13 cellular contexts compared by ENCODE assay signal in the genomic region with DNA sequence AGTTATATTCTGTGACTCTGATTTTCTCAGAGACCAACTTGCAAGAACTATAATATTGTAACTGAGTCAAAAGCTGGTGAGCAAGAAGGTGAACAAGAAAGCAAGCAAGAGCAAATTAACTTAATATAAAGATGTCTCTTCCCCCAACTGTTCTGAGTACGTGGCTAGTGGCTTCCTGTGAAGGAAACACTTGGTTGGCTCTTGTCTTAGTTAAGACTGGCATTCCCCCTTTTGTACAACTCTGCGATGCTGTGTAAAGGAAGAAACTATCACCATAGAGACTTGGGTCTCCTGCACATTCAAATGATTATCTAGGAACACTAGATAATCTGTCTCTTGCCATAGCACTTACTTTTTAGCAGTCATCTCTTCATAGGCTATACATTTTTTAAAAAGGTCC. TPM values are rescaled to one million over a fixed set of nuclear protein-coding genes. Genes with fewer than 3 reads are reported as not detected.
DNase-seq lines count a peak whose midpoint lies in the region; ATAC-seq and TF ChIP-seq lines count a peak whose summit lies in the region.
"Had no signal": no experiment of that assay in that cellular context is flagged by ENCODE, and none has a peak within 500 bp of the region (broad histone marks: within the 10 kb centered on the region; RNA-seq: fewer than 3 reads in every experiment).

No MANE protein-coding gene starts in this region.

- intact Hi-C loops in CD8-positive, alpha-beta T cell (cut with DNase I, micrococcal nuclease) = loop anchor here in 1 of 2 experiments (1.0 kb wide), 1 partner anchor 8 kb away; no protein-coding TSS in a partner anchor

- H3K4me1 Mint-ChIP-seq in CD8-positive, alpha-beta T cell (ENCODE audit: low read depth) = peaks cover 73% of the 10 kb centered on the region

- no peaks in the 10 kb centered on the region for H3K27me3 ChIP-seq in CD8-positive, alpha-beta T cell (ENCODE audit: insufficient read depth, low read length)
- H3K27me3 ChIP-seq: cardiac muscle cell had no signal

- peaks cover 2% of the 10 kb centered on the region for H3K36me3 Mint-ChIP-seq in CD8-positive, alpha-beta T cell

- CTCF ChIA-PET in CD8-positive, alpha-beta T cell (lab: Charles Lee) = interaction anchor here (1.3 to 2.1 kb wide), 3 partner anchors 8 to 47 kb away, joined by 5 to 7 read pairs (median 5); a partner anchor contains a TSS

- H3K27ac ChIP-seq in CD8-positive, alpha-beta T cell (ENCODE audit: low read depth, low read length) = peak overlapping the region; percentile 73
- H3K27ac ChIP-seq: cardiac muscle cell had no signal

- DNase-seq in CD8-positive, alpha-beta T cell = peak in 3 of 7 experiments; percentile 33 to 63 (median 38)
- DNase-seq in T-helper 22 cell (ENCODE audit: low read depth) = peak; percentile 35
- peak; percentile 29 for DNase-seq in iris pigment epithelial cell (ENCODE audit: low read depth)
- DNase-seq in C1 segment of cervical spinal cord (lab: John Stamatoyannopoulos, UW) = no peak
- no peak for DNase-seq in NCI-H2081 (lab: John Stamatoyannopoulos, UW)
- DNase-seq in DMS53 (lab: John Stamatoyannopoulos, UW) = no peak
- DNase-seq: Caco-2, MM.1S, NCI-H345, Right ventricle myocardium superior had no signal

- no peak for TF ChIP-seq CTCF in CD8-positive, alpha-beta T cell (IDR thresholded peaks at IDR 0.05)

- no peak overlapping the region for H3K4me3 ChIP-seq in CD8-positive, alpha-beta T cell (ENCODE audit: low read depth, low read length)
- H3K4me3 ChIP-seq: cardiac muscle cell had no signal

- H3K4me3 Mint-ChIP-seq in CD8-positive, alpha-beta T cell = peak overlapping the region; percentile 46

- no peaks in the 10 kb centered on the region for H3K36me3 ChIP-seq in CD8-positive, alpha-beta T cell (ENCODE audit: insufficient read depth, low read length)
- H3K36me3 ChIP-seq: cardiac muscle cell had no signal

- ATAC-seq in CD8-positive, alpha-beta T cell = peak; percentile 44
- peak; percentile 50 for ATAC-seq in GM19463 (IDR thresholded peaks at IDR 0.05; ENCODE audit: unreplicated experiment)
- ATAC-seq in GM19035 (IDR thresholded peaks at IDR 0.05; ENCODE audit: unreplicated experiment) = no peak

- peaks cover 64% of the 10 kb centered on the region for H3K4me1 ChIP-seq in CD8-positive, alpha-beta T cell (ENCODE audit: insufficient read depth, low read length)
- H3K4me1 ChIP-seq: Caco-2 had no signal

- POLR2A ChIA-PET in CD8-positive, alpha-beta T cell (lab: Charles Lee) = interaction anchor here (1.0 to 1.1 kb wide), 2 partner anchors 8 to 111 kb away, joined by 3 read pairs; no protein-coding TSS in a partner anchor

- H3K27ac Mint-ChIP-seq in CD8-positive, alpha-beta T cell = peak overlapping the region; percentile 90

- H3K9me3 Mint-ChIP-seq in CD8-positive, alpha-beta T cell = peaks cover 2% of the 10 kb centered on the region

- no peaks in the 10 kb centered on the region for H3K9me3 ChIP-seq in CD8-positive, alpha-beta T cell (ENCODE audit: low read length)
- H3K9me3 ChIP-seq: Caco-2 had no signal

- no peaks in the 10 kb centered on the region for H3K27me3 Mint-ChIP-seq in CD8-positive, alpha-beta T cell (ENCODE audit: low read depth)

RNA-seq across cellular contexts. Expression of a gene that starts 47.3 kb away (rescaled TPM):
- total RNA-seq in CD8-positive, alpha-beta T cell = 1,000 to 10,000 TPM; 3,739 to 3,807 TPM

Comparison
In these comparisons a context has a peak if more than half of its experiments do, and no peak if none do; other contexts are left out.
1. DNase-seq: peak in T-helper 22 cell (single experiment) and iris pigment epithelial cell (single experiment); none in C1 segment of cervical spinal cord (0 of 14), NCI-H2081 (0 of 2) and DMS53 (single experiment).